Comparison of ENCODE assay signal across 8 cellular contexts in genomic region chr17:42760652-42761581, GRCh38. TPM values are rescaled to one million over a fixed set of nuclear protein-coding genes. Genes with fewer than 3 reads are reported as not detected.
DNase-seq lines count a peak whose midpoint lies in the region; ATAC-seq and TF ChIP-seq lines count a peak whose summit lies in the region.

Gene RAMP2, plus strand, starts transcription at chr17:42761227. Its CDS starts 35 bp downstream, at chr17:42761262.

- DNase-seq in activated T-cell treated with anti-CD3 and anti-CD28 coated beads, Interleukin-2, amount 50 U/mL, for 24 hours = peak; percentile 51
- no peak for DNase-seq in activated T-cell treated with anti-CD3 and anti-CD28 coated beads, Interleukin-2, amount 50 U/mL, for 1 hour
- no peak for DNase-seq in activated CD8-positive, alpha-beta T cell treated with anti-CD3 and anti-CD28 coated beads for 36 hours
- DNase-seq in Right ventricle myocardium superior = peak; percentile 59
- no peak for DNase-seq in NK-92 treated with Interleukin-12 subunit alpha and Interleukin-12 subunit beta, amount 100 ng/mL, for 24 hours (lab: John Stamatoyannopoulos, UW)
- no peak for DNase-seq in OCI-LY7 (ENCODE audit: low spot score)

- no peak within 1 kb of the TSS for H3K9ac ChIP-seq in parathyroid adenoma

- intact Hi-C loops in activated CD8-positive, alpha-beta T cell treated with anti-CD3 and anti-CD28 coated beads for 36 hours (cut with micrococcal nuclease) = no loop called here
- intact Hi-C loops in Right ventricle myocardium superior (cut with DNase I) (loop anchor here (10.0 kb wide), 1 partner anchor 176 kb away; no protein-coding TSS in a partner anchor), OCI-LY7 (cut with micrococcal nuclease; ENCODE audit: unreplicated experiment) (no loop called here)

- no peak for TF ChIP-seq CTCF in activated CD8-positive, alpha-beta T cell treated with anti-CD3 and anti-CD28 coated beads for 36 hours (IDR thresholded peaks at IDR 0.05)
- peak; percentile 14 for TF ChIP-seq CTCF in parathyroid adenoma (IDR thresholded peaks at IDR 0.05)
- no peak for TF ChIP-seq CTCF in OCI-LY7 (conservative IDR thresholded peaks at IDR 0.05; ENCODE audit: low read length)

- no peaks in the 10 kb centered on the region for H4K20me1 ChIP-seq in OCI-LY7 (ENCODE audit: insufficient read depth, low read length)

- no peaks in the 10 kb centered on the region for H3K9me3 Mint-ChIP-seq in activated T-cell treated with anti-CD3 and anti-CD28 coated beads, Interleukin-2, amount 50 U/mL, for 24 hours
- no peaks in the 10 kb centered on the region for H3K9me3 Mint-ChIP-seq in activated CD8-positive, alpha-beta T cell treated with anti-CD3 and anti-CD28 coated beads for 36 hours

- H3K9me2 ChIP-seq in OCI-LY7 (ENCODE audit: insufficient read depth, low read length) = no peaks in the 10 kb centered on the region

- peak; percentile 43 for ATAC-seq in activated CD8-positive, alpha-beta T cell treated with anti-CD3 and anti-CD28 coated beads for 36 hours
- ATAC-seq in Right ventricle myocardium superior (ENCODE audit: poor library complexity) = peak; percentile 60
- no peak for ATAC-seq in GM19463 (IDR thresholded peaks at IDR 0.05; ENCODE audit: unreplicated experiment)

- peak within 1 kb of the TSS; percentile 26 for H3K4me3 Mint-ChIP-seq in activated T-cell treated with anti-CD3 and anti-CD28 coated beads, Interleukin-2, amount 50 U/mL, for 24 hours
- no peak within 1 kb of the TSS for H3K4me3 Mint-ChIP-seq in activated CD8-positive, alpha-beta T cell treated with anti-CD3 and anti-CD28 coated beads for 36 hours

- peak within 1 kb of the TSS; percentile 30 for H3K4me3 ChIP-seq in parathyroid adenoma (ENCODE audit: low read depth, low read length)
- H3K4me3 ChIP-seq in OCI-LY7 (ENCODE audit: low read depth, low read length, poor library complexity, severe bottlenecking) = no peak within 1 kb of the TSS

- no peaks in the 10 kb centered on the region for H3K36me3 Mint-ChIP-seq in activated T-cell treated with anti-CD3 and anti-CD28 coated beads, Interleukin-2, amount 50 U/mL, for 24 hours (ENCODE audit: low read depth)
- H3K36me3 Mint-ChIP-seq in activated CD8-positive, alpha-beta T cell treated with anti-CD3 and anti-CD28 coated beads for 36 hours (ENCODE audit: low read depth) = no peaks in the 10 kb centered on the region

- no peaks in the 10 kb centered on the region for H3K27me3 ChIP-seq in parathyroid adenoma (ENCODE audit: control insufficient read depth, insufficient read depth, low read length)

- POLR2A ChIA-PET in activated CD8-positive, alpha-beta T cell treated with anti-CD3 and anti-CD28 coated beads for 36 hours (lab: Charles Lee) = interaction anchor here (1.2 kb wide), 1 partner anchor 35 kb away, joined by 3 read pairs; no protein-coding TSS in a partner anchor
- POLR2A ChIA-PET in OCI-LY7 (lab: Charles Lee) = interaction anchor here (0.5 to 1.3 kb wide), 2 partner anchors 17 to 42 kb away, joined by 3 to 5 read pairs; no protein-coding TSS in a partner anchor

- H3K27ac ChIP-seq in parathyroid adenoma = peak within 1 kb of the TSS; percentile 53
- no peak within 1 kb of the TSS for H3K27ac ChIP-seq in OCI-LY7 (ENCODE audit: low read depth, low read length, poor library complexity, severe bottlenecking)

- H3K27me3 Mint-ChIP-seq in activated T-cell treated with anti-CD3 and anti-CD28 coated beads, Interleukin-2, amount 50 U/mL, for 24 hours = peaks cover 61% of the 10 kb centered on the region
- H3K27me3 Mint-ChIP-seq in activated CD8-positive, alpha-beta T cell treated with anti-CD3 and anti-CD28 coated beads for 36 hours = peaks cover 55% of the 10 kb centered on the region

- H3K4me2 ChIP-seq in parathyroid adenoma (ENCODE audit: low read length) (peak within 1 kb of the TSS; percentile 76), OCI-LY7 (ENCODE audit: low read length) (no peak within 1 kb of the TSS)

- H3K4me1 ChIP-seq in parathyroid adenoma (no peaks in the 10 kb centered on the region), OCI-LY7 (ENCODE audit: insufficient read depth, low read length, poor library complexity, severe bottlenecking) (peaks cover 9% of the 10 kb centered on the region)

- no TSS peak for BruUV-seq in OCI-LY7 (replicated peaks; lab: Mats Ljungman, UMichigan)

- peaks cover 11% of the 10 kb centered on the region for H3K4me1 Mint-ChIP-seq in activated T-cell treated with anti-CD3 and anti-CD28 coated beads, Interleukin-2, amount 50 U/mL, for 24 hours (ENCODE audit: low read depth)
- peaks cover 4% of the 10 kb centered on the region for H3K4me1 Mint-ChIP-seq in activated CD8-positive, alpha-beta T cell treated with anti-CD3 and anti-CD28 coated beads for 36 hours (ENCODE audit: low read depth)

- H2AFZ ChIP-seq in parathyroid adenoma = peak within 1 kb of the TSS; percentile 97
- H2AFZ ChIP-seq in OCI-LY7 (ENCODE audit: low read length) = no peak within 1 kb of the TSS

- H3K27ac Mint-ChIP-seq in activated T-cell treated with anti-CD3 and anti-CD28 coated beads, Interleukin-2, amount 50 U/mL, for 24 hours = no peak within 1 kb of the TSS
- H3K27ac Mint-ChIP-seq in activated CD8-positive, alpha-beta T cell treated with anti-CD3 and anti-CD28 coated beads for 36 hours = no peak within 1 kb of the TSS

- no peaks in the 10 kb centered on the region for H3K9me3 ChIP-seq in parathyroid adenoma (ENCODE audit: control insufficient read depth, low read length)
- H3K9me3 ChIP-seq in OCI-LY7 (ENCODE audit: low read length) = no peaks in the 10 kb centered on the region

- H3K36me3 ChIP-seq in parathyroid adenoma (ENCODE audit: control insufficient read depth, insufficient read depth, low read length) (no peaks in the 10 kb centered on the region), OCI-LY7 (ENCODE audit: insufficient read depth, low read length) (no peaks in the 10 kb centered on the region)

- H3K79me2 ChIP-seq in parathyroid adenoma = no peaks in the 10 kb centered on the region
- H3K79me2 ChIP-seq in OCI-LY7 (ENCODE audit: insufficient read depth, low read depth, low read length) = no peaks in the 10 kb centered on the region

- CTCF ChIA-PET in activated CD8-positive, alpha-beta T cell treated with anti-CD3 and anti-CD28 coated beads for 36 hours (lab: Charles Lee) = interaction anchor here (0.7 to 5.9 kb wide), 11 partner anchors 10 to 183 kb away, joined by 3 to 54 read pairs (median 6); partner anchors contain the start of genes CNTD1, COA3, PSMC3IP and VPS25
- CTCF ChIA-PET in OCI-LY7 (lab: Charles Lee; ENCODE audit: unreplicated experiment) = no interaction called here

RNA-seq across cellular contexts. Expression of gene RAMP2, which starts in this region (rescaled TPM):
- total RNA-seq in activated CD8-positive, alpha-beta T cell treated with anti-CD3 and anti-CD28 coated beads for 36 hours = not detected
- total RNA-seq in Right ventricle myocardium superior (38.2 TPM), OCI-LY7 (2022) (not detected in 2 replicates)
- not detected in 2 replicates for total RNA-seq in OCI-LY7 (2014; rRNA removed; shearing (Covaris generic))

Comparison
In these comparisons a context has a peak if more than half of its experiments do, and no peak if none do; other contexts are left out.
1. RNA of gene RAMP2 (total RNA-seq): 38.2 TPM in Right ventricle myocardium superior (single experiment); not detected in activated CD8-positive, alpha-beta T cell treated with anti-CD3 and anti-CD28 coated beads for 36 hours and not detected in OCI-LY7; every median in the first group is over 10 times any median in the second.
2. DNase-seq: peak in activated T-cell treated with anti-CD3 and anti-CD28 coated beads, Interleukin-2, amount 50 U/mL, for 24 hours (single experiment) and Right ventricle myocardium superior (single experiment); none in activated T-cell treated with anti-CD3 and anti-CD28 coated beads, Interleukin-2, amount 50 U/mL, for 1 hour (single experiment), activated CD8-positive, alpha-beta T cell treated with anti-CD3 and anti-CD28 coated beads for 36 hours (single experiment), NK-92 treated with Interleukin-12 subunit alpha and Interleukin-12 subunit beta, amount 100 ng/mL, for 24 hours (single experiment) and OCI-LY7 (single experiment).
3. Peak in ATAC-seq in activated CD8-positive, alpha-beta T cell treated with anti-CD3 and anti-CD28 coated beads for 36 hours; RNA of the gene not detected or under 1 TPM.